In genomic region chr7:4641667-4642467, GRCh38 we compare ENCODE assay signal across 1 cellular context.
TF ChIP-seq lines count a peak whose summit lies in the region.

No MANE protein-coding gene starts in this region.

TF ChIP-seq in K562, 482 proteins besides CTCF, POLR2A, EP300 and RAD21 (continued from another document and continues in another):
- TF ChIP-seq DEAF1 (CRISPR knock-in tag; IDR thresholded peaks at IDR 0.05) (peak; percentile 29; the same call in 1 of the 2 replicates), HIVEP1 (CRISPR knock-in tag; IDR thresholded peaks at IDR 0.05) (peak; percentile 77; the same call in 1 of the 2 replicates), NKRF (IDR thresholded peaks at IDR 0.05; ENCODE audit: borderline replicate concordance) (peak; percentile 66; the same call in 1 of the 2 replicates), RFX5 (IDR thresholded peaks at IDR 0.05; ENCODE audit: low read depth, low read length) (peak; percentile 66; the same call in 1 of the 2 replicates), MYBL2 (IDR thresholded peaks at IDR 0.05; ENCODE audit: low read depth) (no peak), MYBL2 (CRISPR knock-in tag; IDR thresholded peaks at IDR 0.05; ENCODE audit: borderline replicate concordance) (no peak), COPS2 (conservative IDR thresholded peaks at IDR 0.05) (no peak), RBM25 (IDR thresholded peaks at IDR 0.05; ENCODE audit: low read depth, low read length, severe bottlenecking) (peak; percentile 65), ZNF311 (CRISPR knock-in tag; IDR thresholded peaks at IDR 0.05) (no peak), MEIS2 (IDR thresholded peaks at IDR 0.05; ENCODE audit: partially characterized antibody) (peak; percentile 98), LCOR (CRISPR knock-in tag; IDR thresholded peaks at IDR 0.05) (peak; percentile 13; the same call in 1 of the 2 replicates), ZNF589 (CRISPR knock-in tag; IDR thresholded peaks at IDR 0.05; ENCODE audit: low read depth) (peak; percentile 90), KLF1 (tag; IDR thresholded peaks at IDR 0.05) (peak; percentile 81), AFF4 (CRISPR knock-in tag; IDR thresholded peaks at IDR 0.05) (peak; percentile 91; the same call in 1 of the 2 replicates), ID3 (CRISPR knock-in tag; IDR thresholded peaks at IDR 0.05) (no peak), ID3 (tag; IDR thresholded peaks at IDR 0.05) (peak; percentile 96), ELF1 (tag; IDR thresholded peaks at IDR 0.05) (peak; percentile 90), ATF7 (IDR thresholded peaks at IDR 0.05) (peak; percentile 92), ILF3 (IDR thresholded peaks at IDR 0.05; ENCODE audit: borderline replicate concordance) (peak; percentile 84; the same call in 1 of the 2 replicates), SREBF2 (CRISPR knock-in tag; IDR thresholded peaks at IDR 0.05) (no peak), MYC (IDR thresholded peaks at IDR 0.05; ENCODE audit: low read depth, low read length) (peak; percentile 100), MYC (CRISPR knock-in tag; IDR thresholded peaks at IDR 0.05; ENCODE audit: borderline replicate concordance, low read depth) (no peak; the same call in 1 of the 2 replicates), KDM1A (IDR thresholded peaks at IDR 0.05) (no peak), MLLT1 (IDR thresholded peaks at IDR 0.05) (peak in 1 of 2 experiments; percentile 33; a peak in 1 of 4 replicates), ZNF584 (CRISPR knock-in tag; IDR thresholded peaks at IDR 0.05; ENCODE audit: low read depth) (peak; percentile 79), IRF9 (tag; IDR thresholded peaks at IDR 0.05) (no peak), FOXA3 (CRISPR knock-in tag; conservative IDR thresholded peaks at IDR 0.05 in 1 of 2, IDR thresholded peaks at IDR 0.05 in 1 of 2) (peak in 1 of 2 experiments; percentile 69; a peak in 1 of 4 replicates), NFE2L1 (tag; IDR thresholded peaks at IDR 0.05; ENCODE audit: borderline replicate concordance, low read depth) (no peak), SUPT5H (IDR thresholded peaks at IDR 0.05) (peak; percentile 94), ZZZ3 (IDR thresholded peaks at IDR 0.05) (no peak), ZBTB1 (CRISPR knock-in tag; IDR thresholded peaks at IDR 0.05; ENCODE audit: borderline replicate concordance, low read depth) (peak; percentile 78), RERE (CRISPR knock-in tag; IDR thresholded peaks at IDR 0.05; ENCODE audit: borderline replicate concordance) (peak; percentile 58; the same call in 1 of the 2 replicates), TSHZ1 (CRISPR knock-in tag; IDR thresholded peaks at IDR 0.05) (no peak), STAT5A (IDR thresholded peaks at IDR 0.05; ENCODE audit: borderline replicate concordance, low read length) (0 out of 2 replicates have a peak, but pooled peaks have one; percentile 18), ZNF655 (CRISPR knock-in tag; IDR thresholded peaks at IDR 0.05) (no peak), E2F6 (IDR thresholded peaks at IDR 0.05; ENCODE audit: borderline replicate concordance in 1 of 2, extremely low read depth in 1 of 2, insufficient read depth in 1 of 2, insufficient read length in 1 of 2, low read depth in 1 of 2, low read length in 1 of 2, poor library complexity in 1 of 2, severe bottlenecking in 1 of 2) (peak; percentile 99)
